12 cellular contexts compared by ENCODE assay signal in genomic region chrX:111164728-111165127, GRCh38.
DNase-seq lines count a peak whose midpoint lies in the region; ATAC-seq and TF ChIP-seq lines count a peak whose summit lies in the region.
"Had no signal": no experiment of that assay in that cellular context is flagged by ENCODE, and none has a peak within 500 bp of the region (broad histone marks: within the 10 kb centered on the region; RNA-seq: fewer than 3 reads in every experiment).

No MANE protein-coding gene starts in this region.

- no peak overlapping the region for H2BK120ac ChIP-seq in mesendoderm (ENCODE audit: low read depth, low read length)

- no peaks in the 10 kb centered on the region for H3K27me3 ChIP-seq in Karpas-422 (ENCODE audit: low read length)
- H3K27me3 ChIP-seq in mesendoderm (ENCODE audit: insufficient read depth, low read length, poor library complexity): no peaks in the 10 kb centered on the region
- H3K27me3 ChIP-seq in transverse colon: no peaks in the 10 kb centered on the region

- no peak overlapping the region for H2BK15ac ChIP-seq in mesendoderm (replicated peaks; ENCODE audit: low read depth)

- intact Hi-C loops in transverse colon (cut with DNase I; ENCODE audit: low total_unique reads): no loop called here

- no peak for TF ChIP-seq POLR2A in transverse colon (IDR thresholded peaks at IDR 0.05)

- H4K8ac ChIP-seq in mesendoderm (ENCODE audit: low read depth, low read length): no peak overlapping the region

- H3K36me3 ChIP-seq in Karpas-422 (ENCODE audit: insufficient read depth, low read length) (no peaks in the 10 kb centered on the region), mesendoderm (ENCODE audit: control insufficient read depth, insufficient read depth, low read length) (no peaks in the 10 kb centered on the region), transverse colon (no peaks in the 10 kb centered on the region)

- no peak overlapping the region for H3K23ac ChIP-seq in mesendoderm (ENCODE audit: low read length)

- H2AFZ ChIP-seq in Karpas-422 (ENCODE audit: low read length): no peak overlapping the region

- no peak overlapping the region for H3K4me2 ChIP-seq in Karpas-422 (ENCODE audit: low read depth, low read length, poor library complexity, severe bottlenecking)
- no peak overlapping the region for H3K4me2 ChIP-seq in mesendoderm (ENCODE audit: low read length)

- TF ChIP-seq EP300 in transverse colon (IDR thresholded peaks at IDR 0.05; ENCODE audit: low read depth): no peak

- peak; percentile 45 for TF ChIP-seq CTCF in astrocyte of the cerebellum (IDR thresholded peaks at IDR 0.05; ENCODE audit: low read depth, low read length, missing control alignments)
- peak in 2 of 5 experiments; percentile 19 to 28 for TF ChIP-seq CTCF in transverse colon (IDR thresholded peaks at IDR 0.05)

- H3K56ac ChIP-seq in mesendoderm (ENCODE audit: low read length): no peak overlapping the region

- WGBS in mesendoderm (ENCODE audit: extremely low coverage, insufficient coverage, low lambda C conversion rate): no CpG with 5 or more reads among the region's 3 CpGs
- 16 to 60% methylated on average over 1 to 3 of the region's 3 CpGs for WGBS in transverse colon (ENCODE audit: low coverage in 1 of 2), 2 donors

- H3K27ac ChIP-seq in Karpas-422 (ENCODE audit: low read length): no peak overlapping the region
- H3K27ac ChIP-seq in mesendoderm (ENCODE audit: low read depth, low read length): no peak overlapping the region
- no peak overlapping the region for H3K27ac ChIP-seq in transverse colon

- in situ Hi-C loops in astrocyte of the cerebellum (cut with HindIII; ENCODE audit: low sequenced_read_pairs): no loop called here
- in situ Hi-C loops in transverse colon (cut with MboI; ENCODE audit: low pct_ligation_motif_present in 1 of 4, low pct_unique_long_range_greater_than_20kb in 1 of 4, low sequenced_read_pairs in 3 of 4): no loop called here

- no peaks in the 10 kb centered on the region for H3K79me1 ChIP-seq in mesendoderm (ENCODE audit: low read length)

- no peak overlapping the region for H2BK5ac ChIP-seq in mesendoderm (ENCODE audit: low read length)

- no peak overlapping the region for H2AK5ac ChIP-seq in mesendoderm (ENCODE audit: low read length)

- H3K4me1 ChIP-seq in Karpas-422 (ENCODE audit: low read length) (no peaks in the 10 kb centered on the region), mesendoderm (ENCODE audit: control insufficient read depth, low read depth, low read length) (no peaks in the 10 kb centered on the region), transverse colon (no peaks in the 10 kb centered on the region)

- ATAC-seq in GM18868 (IDR thresholded peaks at IDR 0.05; ENCODE audit: unreplicated experiment) (no peak), HG02798 (IDR thresholded peaks at IDR 0.05; ENCODE audit: poor library complexity, unreplicated experiment) (no peak), GM18517 (IDR thresholded peaks at IDR 0.05; ENCODE audit: unreplicated experiment) (no peak)

- no peaks in the 10 kb centered on the region for H4K20me1 ChIP-seq in Karpas-422 (ENCODE audit: insufficient read depth, low read depth, low read length)

- DNase-seq in ELR (ENCODE audit: low read depth) (peak; percentile 20), Karpas-422 (peak; percentile 51), astrocyte of the cerebellum (ENCODE audit: low read depth) (no peak), mesendoderm (peak; percentile 0), transverse colon (no peak)
- DNase-seq: activated B cell treated with CpG ODN at 0.5 μM for 24 hours; activated naive CD8-positive, alpha-beta T cell treated with anti-CD3 and anti-CD28 coated beads, Interleukin-2, amount 10 ng/mL, durations not matched to agents 7 days and 5 days; NCI-H1436; stimulated activated CD8-positive, alpha-beta memory T cell treated with anti-CD3 and anti-CD28 coated beads, Interleukin-4, amount 100 ng/mL, for 48 hours had no signal

- H3K9me3 ChIP-seq in Karpas-422 (ENCODE audit: low read length): no peaks in the 10 kb centered on the region
- no peaks in the 10 kb centered on the region for H3K9me3 ChIP-seq in transverse colon

- H3K9ac ChIP-seq in Karpas-422 (ENCODE audit: low read length): no peak overlapping the region
- H3K9ac ChIP-seq in mesendoderm (ENCODE audit: low read length): no peak overlapping the region

- H3K79me2 ChIP-seq in Karpas-422 (ENCODE audit: low read length) (no peaks in the 10 kb centered on the region), mesendoderm (ENCODE audit: control insufficient read depth, insufficient read depth, low read length) (no peaks in the 10 kb centered on the region)

- no peak overlapping the region for H3K4ac ChIP-seq in mesendoderm (ENCODE audit: low read depth, low read length)

- no peak overlapping the region for H3K4me3 ChIP-seq in Karpas-422 (ENCODE audit: low read length)
- H3K4me3 ChIP-seq in astrocyte of the cerebellum (ENCODE audit: low read depth, low read length): no peak overlapping the region
- H3K4me3 ChIP-seq in mesendoderm (ENCODE audit: low read length): no peak overlapping the region
- no peak overlapping the region for H3K4me3 ChIP-seq in transverse colon

- H3K9me2 ChIP-seq in Karpas-422 (replicated peaks; ENCODE audit: insufficient read depth, low read length): no peaks in the 10 kb centered on the region

- H4K5ac ChIP-seq in mesendoderm (ENCODE audit: low read length): no peak overlapping the region

- no peak overlapping the region for H3K18ac ChIP-seq in mesendoderm (ENCODE audit: low read length)

Comparison
In these comparisons a context has a peak if more than half of its experiments do, and no peak if none do; other contexts are left out.
1. DNase-seq: peak in ELR (single experiment), Karpas-422 (single experiment) and mesendoderm (single experiment); none in astrocyte of the cerebellum (single experiment) and transverse colon (single experiment).